ENCODE assay signal across 15 cellular contexts in the genomic region with DNA sequence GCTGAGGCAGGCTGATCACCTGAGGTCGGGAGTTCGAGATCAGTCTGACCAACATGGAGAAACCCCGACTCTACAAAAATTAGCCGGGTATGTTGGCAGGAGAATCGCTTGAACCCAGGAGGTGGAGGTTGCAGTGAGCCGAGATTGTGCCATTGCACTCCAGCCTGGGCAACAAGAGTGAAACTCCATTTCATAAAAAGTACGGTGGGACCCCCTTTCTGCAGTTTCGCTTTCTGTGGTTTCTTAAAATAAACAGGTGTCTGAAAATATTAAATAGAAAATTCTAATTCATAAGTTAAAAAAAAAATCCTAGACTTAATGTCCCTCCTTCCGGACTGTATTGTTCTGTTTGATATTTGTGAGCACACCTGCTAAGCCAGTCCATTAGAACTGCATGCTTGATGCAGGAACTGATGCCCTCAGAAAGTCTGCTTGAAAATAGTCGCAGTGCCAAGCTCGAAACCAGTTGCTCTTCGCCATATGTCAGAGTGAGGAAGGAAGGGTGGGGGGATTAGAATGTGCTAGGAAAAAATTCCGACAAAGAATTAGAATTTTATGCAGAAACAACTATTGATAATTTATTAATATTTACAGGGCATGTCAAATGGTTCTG.
DNase-seq lines count a peak whose midpoint lies in the region; ATAC-seq, FAIRE-seq and TF ChIP-seq lines count a peak whose summit lies in the region.
"Had no signal": no experiment of that assay in that cellular context is flagged by ENCODE, and none has a peak within 500 bp of the region (broad histone marks: within the 10 kb centered on the region; RNA-seq: fewer than 3 reads in every experiment).

No MANE protein-coding gene starts in this region.

- POLR2A ChIA-PET in activated B cell treated with CpG ODN at 0.5 μM for 24 hours (lab: Charles Lee), result interaction anchor here (0.6 to 1.1 kb wide), 4 partner anchors 13 to 87 kb away, joined by 3 to 8 read pairs (median 4); partner anchors contain the start of gene JARID2

- peaks cover 0 to 2% (median 0%) of the 10 kb centered on the region in 7 donors for H3K9me3 Mint-ChIP-seq in CD14-positive monocyte
- H3K9me3 Mint-ChIP-seq in activated B cell treated with CpG ODN at 0.5 μM for 24 hours, result no peaks in the 10 kb centered on the region
- H3K9me3 Mint-ChIP-seq: brain; CD4-positive, alpha-beta memory T cell; HFFc6 had no signal

- H3K4me3 Mint-ChIP-seq in CD14-positive monocyte, result no peak overlapping the region
- peak overlapping the region; percentile 76 for H3K4me3 Mint-ChIP-seq in activated B cell treated with CpG ODN at 0.5 μM for 24 hours

- H3K27me3 ChIP-seq in GM06990 (replicated peaks; ENCODE audit: control insufficient read depth, insufficient read depth, low read length) (no peaks in the 10 kb centered on the region), keratinocyte (ENCODE audit: control insufficient read depth, extremely low read depth, insufficient read depth, low read length) (no peaks in the 10 kb centered on the region)

- H3K9ac ChIP-seq in keratinocyte (ENCODE audit: control insufficient read depth, extremely low read depth, insufficient read depth, low read length), result no peak overlapping the region

- H3K36me3 ChIP-seq in GM06990 (ENCODE audit: control insufficient read depth, insufficient read depth, low read length) (no peaks in the 10 kb centered on the region), keratinocyte (ENCODE audit: control insufficient read depth in 2 of 2, extremely low read depth in 1 of 2, insufficient read depth in 2 of 2, low read length in 2 of 2) (no peaks in the 10 kb centered on the region)

- H3K79me2 ChIP-seq in keratinocyte (ENCODE audit: control insufficient read depth, insufficient read depth, low read length), result peaks cover 92% of the 10 kb centered on the region

- intact Hi-C loops in CD14-positive monocyte (cut with micrococcal nuclease) (loop anchor here in 1 of 2 donors (5.0 kb wide), 1 partner anchor 34 kb away; no protein-coding TSS in a partner anchor), activated B cell treated with CpG ODN at 0.5 μM for 24 hours (cut with micrococcal nuclease) (loop anchor here (5.0 kb wide), 1 partner anchor 34 kb away; no protein-coding TSS in a partner anchor)

- H3K4me3 ChIP-seq in GM06990 (replicated peaks; ENCODE audit: low read depth, low read length) (peak overlapping the region; percentile 20), keratinocyte (ENCODE audit: control insufficient read depth in 2 of 3, extremely low read depth in 1 of 3, insufficient read depth in 2 of 3, low read depth in 1 of 3, low read length in 3 of 3) (no peak overlapping the region)

- peaks cover 10% of the 10 kb centered on the region for H3K9me1 ChIP-seq in keratinocyte (ENCODE audit: control insufficient read depth, extremely low read depth, insufficient read depth, low read length)

- TF ChIP-seq CTCF in CD14-positive monocyte (IDR thresholded peaks at IDR 0.05) (no peak), GM06990 (IDR thresholded peaks at IDR 0.05; ENCODE audit: insufficient read depth, low read length, poor library complexity, severe bottlenecking) (no peak), activated B cell treated with CpG ODN at 0.5 μM for 24 hours (IDR thresholded peaks at IDR 0.05) (no peak), keratinocyte (optimal IDR thresholded peaks at IDR 0.05 in 1 of 3, IDR thresholded peaks at IDR 0.05 in 1 of 3, conservative IDR thresholded peaks at IDR 0.05 in 1 of 3; ENCODE audit: extremely low read depth in 1 of 3, insufficient read depth in 2 of 3, low read length in 3 of 3) (no peak)

- no peaks in the 10 kb centered on the region for H3K9me3 ChIP-seq in keratinocyte (ENCODE audit: control insufficient read depth, low read depth, low read length)

- H2AFZ ChIP-seq in keratinocyte (ENCODE audit: control insufficient read depth, low read length), result no peak overlapping the region

- H3K27ac Mint-ChIP-seq in CD14-positive monocyte, result peak overlapping the region; percentile 72 to 88 (median 81)
- H3K27ac Mint-ChIP-seq in activated B cell treated with CpG ODN at 0.5 μM for 24 hours, result peak overlapping the region; percentile 82

- H3K27me3 Mint-ChIP-seq in CD14-positive monocyte (ENCODE audit: low read depth in 3 of 3) (no peaks in the 10 kb centered on the region), activated B cell treated with CpG ODN at 0.5 μM for 24 hours (no peaks in the 10 kb centered on the region)
- H3K27me3 Mint-ChIP-seq: brain; CD4-positive, alpha-beta memory T cell had no signal

- H3K27ac ChIP-seq in keratinocyte (ENCODE audit: control insufficient read depth, insufficient read depth, low read length), result peak overlapping the region; percentile 85

- H4K20me1 ChIP-seq in keratinocyte (ENCODE audit: control insufficient read depth, extremely low read depth, insufficient read depth, low read length), result peaks cover 15% of the 10 kb centered on the region

- CTCF ChIA-PET in activated B cell treated with CpG ODN at 0.5 μM for 24 hours (lab: Charles Lee), result interaction anchor here (0.8 to 1.6 kb wide), 2 partner anchors 17 to 58 kb away, joined by 3 to 4 read pairs; no protein-coding TSS in a partner anchor

- H3K4me1 Mint-ChIP-seq in CD14-positive monocyte (peaks cover 90% of the 10 kb centered on the region), activated B cell treated with CpG ODN at 0.5 μM for 24 hours (peaks cover 93% of the 10 kb centered on the region)

- FAIRE-seq in keratinocyte (lab: Jason Lieb, UNC), result no peak

- dilution Hi-C loops in keratinocyte (cut with MboI; ENCODE audit: extremely low pct_ligation_motif_present, low sequenced_read_pairs), result no loop called here

- DNase-seq in CD14-positive monocyte (ENCODE audit: low spot score) (no peak), GM06990 (ENCODE audit: extremely low read depth, insufficient read length) (no peak), activated B cell treated with CpG ODN at 0.5 μM for 24 hours (no peak), keratinocyte (ENCODE audit: low read depth, low spot score) (no peak), NOMO-1 treated with DMSO at 0.1 percent for 48 hours (lab: John Stamatoyannopoulos, UW; ENCODE audit: unreplicated experiment) (no peak)
- DNase-seq: activated CD4-positive, alpha-beta T cell treated with anti-CD3 and anti-CD28 coated beads for 48 hours; CD4-positive, alpha-beta memory T cell; HFFc6; Kasumi-1; NCI-H187; substantia nigra; T-helper 2 cell had no signal

- ATAC-seq in activated B cell treated with CpG ODN at 0.5 μM for 24 hours (ENCODE audit: low read depth) (no peak), HG03469 (IDR thresholded peaks at IDR 0.05; ENCODE audit: unreplicated experiment) (no peak), GM18873 (IDR thresholded peaks at IDR 0.05; ENCODE audit: low FRiP score, unreplicated experiment) (no peak)

- H3K4me2 ChIP-seq in keratinocyte (ENCODE audit: control insufficient read depth, extremely low read depth, insufficient read depth, low read depth, low read length), result no peak overlapping the region

- H3K4me1 ChIP-seq in keratinocyte (ENCODE audit: control insufficient read depth, extremely low read depth, insufficient read depth, low read length), result peaks cover 34% of the 10 kb centered on the region

- H3K36me3 Mint-ChIP-seq in CD14-positive monocyte (peaks cover 24 to 48% of the 10 kb centered on the region in 2 donors), activated B cell treated with CpG ODN at 0.5 μM for 24 hours (ENCODE audit: low read depth) (peaks cover 5% of the 10 kb centered on the region)
- H3K36me3 Mint-ChIP-seq: brain had no signal
